Comparison of ENCODE assay signal across 22 cellular contexts in genomic region chr1:42192106-42192505, GRCh38. TPM values are rescaled to one million over a fixed set of nuclear protein-coding genes. Genes with fewer than 3 reads are reported as not detected.
DNase-seq lines count a peak whose midpoint lies in the region; ATAC-seq and TF ChIP-seq lines count a peak whose summit lies in the region.
"Had no signal": no experiment of that assay in that cellular context is flagged by ENCODE, and none has a peak within 500 bp of the region (broad histone marks: within the 10 kb centered on the region; RNA-seq: fewer than 3 reads in every experiment).

No MANE protein-coding gene starts in this region.

- no TSS peak for BruUV-seq in MCF 10A (replicated peaks; lab: Mats Ljungman, UMichigan)

- H3K36me3 ChIP-seq in breast epithelium (no peaks in the 10 kb centered on the region), hepatocyte (replicated peaks; ENCODE audit: insufficient read depth, low read depth) (no peaks in the 10 kb centered on the region), smooth muscle cell (ENCODE audit: low read depth) (peaks cover 4% of the 10 kb centered on the region), MG63 (peaks cover 39% of the 10 kb centered on the region)

- H3K79me2 ChIP-seq in hepatocyte (no peaks in the 10 kb centered on the region), smooth muscle cell (ENCODE audit: low read depth) (peaks cover 4% of the 10 kb centered on the region)

- 90% methylated on average over 4 of the region's 4 CpGs for WGBS in hepatocyte (ENCODE audit: low lambda C conversion rate, missing lambda C conversion rate)
- WGBS in smooth muscle cell (ENCODE audit: low lambda C conversion rate), result 79% methylated on average over 4 of the region's 4 CpGs

- no peak overlapping the region for H3K4me3 ChIP-seq in breast epithelium
- H3K4me3 ChIP-seq in hepatocyte, result no peak overlapping the region
- no peak overlapping the region for H3K4me3 ChIP-seq in smooth muscle cell
- no peak overlapping the region for H3K4me3 ChIP-seq in MG63
- H3K4me3 ChIP-seq: A549 had no signal

- intact Hi-C loops in MCF 10A (cut with micrococcal nuclease) (no loop called here), breast epithelium (cut with DNase I; ENCODE audit: low total_unique reads) (no loop called here)

- no peaks in the 10 kb centered on the region for H3K9me2 ChIP-seq in hepatocyte (replicated peaks; ENCODE audit: insufficient read depth)

- ATAC-seq in T-cell (replicated peaks in 1 of 4), result no peak
- ATAC-seq: A549 had no signal

- peaks cover 15% of the 10 kb centered on the region for H3K4me1 Mint-ChIP-seq in MCF 10A (ENCODE audit: insufficient read depth, unreplicated experiment)
- peaks cover 0 to 16% (median 6%) of the 10 kb centered on the region in 3 donors for H3K4me1 Mint-ChIP-seq in T-cell

- H3K9me3 Mint-ChIP-seq in MCF 10A (ENCODE audit: unreplicated experiment) (no peaks in the 10 kb centered on the region), T-cell (no peaks in the 10 kb centered on the region)
- H3K9me3 Mint-ChIP-seq: CD4-positive, alpha-beta memory T cell had no signal

- no peaks in the 10 kb centered on the region for H3F3A ChIP-seq in smooth muscle cell (ENCODE audit: low read depth)

- H3K36me3 Mint-ChIP-seq in MCF 10A (ENCODE audit: insufficient read depth, unreplicated experiment) (peaks cover 20% of the 10 kb centered on the region), T-cell (peaks cover 40% of the 10 kb centered on the region)

- CTCF ChIA-PET in MCF 10A (lab: Yijun Ruan, JAX), result interaction anchor here (0.6 to 2.9 kb wide), 5 partner anchors 16 to 908 kb away, joined by 3 to 11 read pairs (median 3); no protein-coding TSS in a partner anchor
- CTCF ChIA-PET in T-cell (lab: Charles Lee), result interaction anchor here in 1 of 2 donors (1.0 kb wide), 1 partner anchor 10 kb away, joined by 3 read pairs; no protein-coding TSS in a partner anchor

- H3K4me1 ChIP-seq in breast epithelium (no peaks in the 10 kb centered on the region), hepatocyte (ENCODE audit: insufficient read depth) (no peaks in the 10 kb centered on the region), smooth muscle cell (ENCODE audit: low read depth) (no peaks in the 10 kb centered on the region)
- H3K4me1 ChIP-seq: A549 had no signal

- POLR2A ChIA-PET in MCF 10A (lab: Yijun Ruan, JAX) (interaction anchor here (0.6 to 2.1 kb wide), 5 partner anchors 17 to 45 kb away, joined by 3 to 6 read pairs (median 3); no protein-coding TSS in a partner anchor), T-cell (lab: Charles Lee) (no interaction called here)

- no peak for DNase-seq in MCF 10A (ENCODE audit: unreplicated experiment)
- DNase-seq in breast epithelium (ENCODE audit: low spot score in 2 of 2), result no peak
- DNase-seq in T-cell, result no peak
- DNase-seq in hepatocyte (ENCODE audit: low spot score), result no peak
- no peak for DNase-seq in smooth muscle cell (lab: John Stamatoyannopoulos, UW; ENCODE audit: unreplicated experiment)
- no peak for DNase-seq in GM13976 (ENCODE audit: low spot score)
- DNase-seq in MG63, result no peak
- DNase-seq: CD4-positive, alpha-beta memory T cell; GF-D8; H7; NCI-H1048; NCI-H1436; NCI-H1930; NCI-H226; NCI-H524; NCI-H82; OCI-M1; SHP77 treated with DMSO at 0.1 percent for 48 hours had no signal

- H3K9ac ChIP-seq in smooth muscle cell (ENCODE audit: low read depth), result no peak overlapping the region

- H2AFZ ChIP-seq in hepatocyte, result no peak overlapping the region
- no peak overlapping the region for H2AFZ ChIP-seq in smooth muscle cell (ENCODE audit: low read depth)

- H3K27me3 ChIP-seq in breast epithelium, result no peaks in the 10 kb centered on the region
- no peaks in the 10 kb centered on the region for H3K27me3 ChIP-seq in hepatocyte
- H3K27me3 ChIP-seq in smooth muscle cell (ENCODE audit: low read depth), result no peaks in the 10 kb centered on the region
- no peaks in the 10 kb centered on the region for H3K27me3 ChIP-seq in MG63

- H3K27ac Mint-ChIP-seq in MCF 10A (ENCODE audit: low read depth, unreplicated experiment) (peak overlapping the region; percentile 78), T-cell (peak overlapping the region; percentile 3 to 11)

- H3K9me3 ChIP-seq in breast epithelium, result no peaks in the 10 kb centered on the region
- no peaks in the 10 kb centered on the region for H3K9me3 ChIP-seq in hepatocyte (ENCODE audit: low read depth)
- H3K9me3 ChIP-seq in smooth muscle cell (replicated peaks; ENCODE audit: low read depth), result no peaks in the 10 kb centered on the region
- H3K9me3 ChIP-seq in MG63, result no peaks in the 10 kb centered on the region
- H3K9me3 ChIP-seq: A549 had no signal

- H3K4me3 Mint-ChIP-seq in MCF 10A (ENCODE audit: unreplicated experiment), result peak overlapping the region; percentile 5
- H3K4me3 Mint-ChIP-seq in T-cell, result no peak overlapping the region
- H3K4me3 Mint-ChIP-seq: CD4-positive, alpha-beta memory T cell had no signal

- H3K4me2 ChIP-seq in hepatocyte (no peak overlapping the region), smooth muscle cell (no peak overlapping the region)
- H3K4me2 ChIP-seq: A549 had no signal

- TF ChIP-seq POLR2A in breast epithelium (IDR thresholded peaks at IDR 0.05), result no peak

- H4K20me1 ChIP-seq in hepatocyte (ENCODE audit: insufficient read depth, poor library complexity, severe bottlenecking) (peaks cover 3% of the 10 kb centered on the region), smooth muscle cell (ENCODE audit: low read depth) (peaks cover 4% of the 10 kb centered on the region)

- no peaks in the 10 kb centered on the region for H3K27me3 Mint-ChIP-seq in MCF 10A (ENCODE audit: insufficient read depth, unreplicated experiment)
- H3K27me3 Mint-ChIP-seq in T-cell, result no peaks in the 10 kb centered on the region
- H3K27me3 Mint-ChIP-seq: CD4-positive, alpha-beta memory T cell had no signal

- H3K27ac ChIP-seq in breast epithelium (no peak overlapping the region), hepatocyte (peak overlapping the region; percentile 11), smooth muscle cell (ENCODE audit: low read depth) (peak overlapping the region; percentile 66)
- H3K27ac ChIP-seq: A549 had no signal

- TF ChIP-seq CTCF in MCF 10A (IDR thresholded peaks at IDR 0.05; ENCODE audit: unreplicated experiment) (no peak), breast epithelium (IDR thresholded peaks at IDR 0.05) (no peak), hepatocyte (IDR thresholded peaks at IDR 0.05; ENCODE audit: poor library complexity) (no peak), smooth muscle cell (IDR thresholded peaks at IDR 0.05; ENCODE audit: borderline replicate concordance, insufficient read depth, poor library complexity, severe bottlenecking) (no peak), GM13976 (IDR thresholded peaks at IDR 0.05; ENCODE audit: borderline replicate concordance, control extremely low read depth, extremely low read depth, insufficient read depth, missing control alignments) (no peak)

- in situ Hi-C loops in GM13976 (cut with MboI; ENCODE audit: low sequenced_read_pairs, unreplicated experiment), result no loop called here

RNA-seq across cellular contexts. Expression of gene GUCA2A, which starts 27.6 kb away (rescaled TPM):
- total RNA-seq in MCF 10A (2022) (not detected in 2 replicates), breast epithelium (1 to 10 TPM in 1 of 3 donors, not detected in 2; 8.8 TPM), T-cell (not detected), hepatocyte (6.5 and 13.5 TPM in 2 replicates), smooth muscle cell (not detected in 2 replicates)
- polyA plus RNA-seq in hepatocyte (8.7 and 11.0 TPM in 2 replicates), smooth muscle cell (not detected in 2 replicates)
- not detected in 2 replicates for total RNA-seq in MG63 (2014; rRNA removed; shearing (Covaris generic); ENCODE audit: low replicate concordance)
- total RNA-seq: CD4-positive, alpha-beta memory T cell; H7; M059J; RPMI7951 had no signal
- polyA plus RNA-seq: A549; BJ; CD4-positive, alpha-beta memory T cell had no signal

RNA-seq across cellular contexts. Expression of gene GUCA2B, which starts 38.9 kb away (rescaled TPM):
- total RNA-seq in MCF 10A (2022) (not detected in 2 replicates), breast epithelium (not detected), T-cell (not detected), hepatocyte (6.5 TPM in 1 of 2 replicates, not detected in the other), smooth muscle cell (not detected in 2 replicates)
- polyA plus RNA-seq in hepatocyte (0.71 and 1.9 TPM in 2 replicates), smooth muscle cell (not detected in 2 replicates)
- total RNA-seq in MG63 (2014; rRNA removed; shearing (Covaris generic); ENCODE audit: low replicate concordance), result not detected in 2 replicates
- total RNA-seq: CD4-positive, alpha-beta memory T cell; H7; M059J; RPMI7951 had no signal
- polyA plus RNA-seq: BJ; CD4-positive, alpha-beta memory T cell had no signal

Comparison
In these comparisons a context has a peak if more than half of its experiments do, and no peak if none do; other contexts are left out.
1. H3K27ac ChIP-seq: peak in hepatocyte (single experiment) and smooth muscle cell (single experiment); none in breast epithelium (0 of 2).